Comparison of ENCODE assay signal across 22 cellular contexts in the genomic region with DNA sequence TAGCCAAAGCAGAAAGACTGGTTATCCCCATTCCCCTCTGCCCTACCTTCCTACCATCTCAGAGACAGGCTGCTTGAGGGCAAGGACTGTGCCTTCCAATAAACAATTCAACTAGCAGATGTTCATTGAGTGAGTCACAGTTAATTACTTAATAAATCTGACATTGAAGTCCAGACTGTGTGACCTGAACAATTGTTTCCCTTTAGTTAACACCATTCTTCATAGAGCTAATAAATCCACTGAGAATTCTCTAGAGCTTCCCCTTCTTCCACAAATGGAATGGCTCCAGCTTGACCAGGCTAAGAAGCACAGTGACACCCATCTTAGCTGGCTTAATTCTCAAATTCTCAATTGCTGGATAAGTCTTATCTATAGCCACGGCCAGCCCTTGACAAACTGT.
DNase-seq lines count a peak whose midpoint lies in the region; ATAC-seq and TF ChIP-seq lines count a peak whose summit lies in the region.
"Had no signal": no experiment of that assay in that cellular context is flagged by ENCODE, and none has a peak within 500 bp of the region (broad histone marks: within the 10 kb centered on the region; RNA-seq: fewer than 3 reads in every experiment).

No MANE protein-coding gene starts in this region.

- intact Hi-C loops in PC-9 (cut with micrococcal nuclease; ENCODE audit: unreplicated experiment), result no loop called here
- intact Hi-C loops in esophagus muscularis mucosa (cut with DNase I), result no loop called here
- intact Hi-C loops in right cardiac atrium (cut with DNase I), result loop anchor here in 1 of 4 donors (5.0 kb wide), 1 partner anchor 85 kb away; no protein-coding TSS in a partner anchor
- intact Hi-C loops in ovary (cut with DNase I), result no loop called here

- DNase-seq in PC-9, result peak; percentile 33 to 94
- no peak for DNase-seq in esophagus muscularis mucosa (ENCODE audit: extremely low spot score)
- no peak for DNase-seq in right cardiac atrium
- DNase-seq in ovary, result no peak
- DNase-seq in activated T-cell treated with anti-CD3 and anti-CD28 coated beads, Interleukin-2, amount 50 U/mL, for 48 hours, result no peak
- DNase-seq: CD8-positive, alpha-beta memory T cell; cerebellar nuclear complex; esophagus squamous epithelium; Kasumi-1; NCI-H1048; NCI-H2029 treated with DMSO at 0.1 percent for 48 hours; NCI-H446; Peyer's patch; stimulated activated CD4-positive, alpha-beta T cell treated with anti-CD3 and anti-CD28 coated beads, Interleukin-4, amount 100 ng/mL, for 1 hour; stimulated activated naive CD4-positive, alpha-beta T cell treated with Interleukin-2 at 50 U/mL for 16 hours; T-helper 17 cell had no signal

- no peak overlapping the region for H2AFZ ChIP-seq in PC-9

- peaks cover 38% of the 10 kb centered on the region for H3K4me1 ChIP-seq in PC-9 (replicated peaks; ENCODE audit: insufficient read depth)
- H3K4me1 ChIP-seq in esophagus muscularis mucosa, result peaks cover 12 to 28% (median 20%) of the 10 kb centered on the region in 4 donors
- peaks cover 4% of the 10 kb centered on the region for H3K4me1 ChIP-seq in right cardiac atrium (ENCODE audit: control insufficient read depth, insufficient read depth, low read length)
- H3K4me1 ChIP-seq in subcutaneous abdominal adipose tissue (ENCODE audit: control insufficient read depth in 5 of 5, insufficient read depth in 5 of 5, low read length in 5 of 5), result peaks cover 9 to 36% (median 25%) of the 10 kb centered on the region in 5 donors
- no peaks in the 10 kb centered on the region for H3K4me1 ChIP-seq in ovary (ENCODE audit: insufficient read depth)
- H3K4me1 ChIP-seq: esophagus squamous epithelium, Peyer's patch had no signal

- peak overlapping the region; percentile 83 for H3K27ac ChIP-seq in PC-9
- H3K27ac ChIP-seq in esophagus muscularis mucosa (replicated peaks in 1 of 4), result peak overlapping the region; percentile 60 to 70 (median 64)
- H3K27ac ChIP-seq in right cardiac atrium (ENCODE audit: low read length), result peak overlapping the region; percentile 90
- H3K27ac ChIP-seq in subcutaneous abdominal adipose tissue (ENCODE audit: low read depth, low read length), result peak overlapping the region; percentile 74
- H3K27ac ChIP-seq in ovary, result no peak overlapping the region
- H3K27ac ChIP-seq: VCaP had no signal

- CTCF ChIA-PET in PC-9 (lab: Charles Lee), result interaction anchor here (0.6 to 0.9 kb wide), 5 partner anchors 11 to 306 kb away, joined by 3 to 9 read pairs (median 3); no protein-coding TSS in a partner anchor

- H3K79me2 ChIP-seq in PC-9 (ENCODE audit: low read depth), result no peaks in the 10 kb centered on the region

- no peaks in the 10 kb centered on the region for H3K36me3 ChIP-seq in PC-9 (ENCODE audit: low read depth)
- no peaks in the 10 kb centered on the region for H3K36me3 ChIP-seq in esophagus muscularis mucosa
- no peaks in the 10 kb centered on the region for H3K36me3 ChIP-seq in subcutaneous abdominal adipose tissue (ENCODE audit: control insufficient read depth in 5 of 5, insufficient read depth in 5 of 5, low read length in 5 of 5)
- H3K36me3 ChIP-seq in ovary, result no peaks in the 10 kb centered on the region
- H3K36me3 ChIP-seq: esophagus squamous epithelium, Peyer's patch had no signal

- H3K27me3 ChIP-seq in PC-9 (ENCODE audit: insufficient read depth, low read depth) (no peaks in the 10 kb centered on the region), esophagus muscularis mucosa (no peaks in the 10 kb centered on the region), right cardiac atrium (ENCODE audit: control insufficient read depth, insufficient read depth) (no peaks in the 10 kb centered on the region), subcutaneous abdominal adipose tissue (ENCODE audit: control insufficient read depth in 5 of 5, insufficient read depth in 4 of 5, low read length in 5 of 5) (no peaks in the 10 kb centered on the region), ovary (no peaks in the 10 kb centered on the region)
- H3K27me3 ChIP-seq: esophagus squamous epithelium, Peyer's patch had no signal

- H3K4me2 ChIP-seq in PC-9, result peak overlapping the region; percentile 41

- no peak for TF ChIP-seq POLR2A in esophagus muscularis mucosa (IDR thresholded peaks at IDR 0.05; ENCODE audit: low read depth)
- TF ChIP-seq POLR2A in ovary (IDR thresholded peaks at IDR 0.05), result no peak

- H3K9me3 ChIP-seq in PC-9 (ENCODE audit: insufficient read depth, low read depth) (0 out of 2 replicates have a peak, but pooled peaks cover 3% of the 10 kb centered on the region), esophagus muscularis mucosa (no peaks in the 10 kb centered on the region), right cardiac atrium (ENCODE audit: control insufficient read depth, low read length) (no peaks in the 10 kb centered on the region), subcutaneous abdominal adipose tissue (ENCODE audit: control insufficient read depth in 5 of 5, low read length in 5 of 5) (no peaks in the 10 kb centered on the region), ovary (no peaks in the 10 kb centered on the region)
- H3K9me3 ChIP-seq: esophagus squamous epithelium, Peyer's patch had no signal

- TF ChIP-seq EP300 in esophagus muscularis mucosa (IDR thresholded peaks at IDR 0.05), result no peak
- TF ChIP-seq EP300 in ovary (IDR thresholded peaks at IDR 0.05), result no peak

- H4K20me1 ChIP-seq in PC-9 (ENCODE audit: insufficient read depth), result no peaks in the 10 kb centered on the region

- no peak for TF ChIP-seq CTCF in PC-9 (conservative IDR thresholded peaks at IDR 0.05)
- no peak for TF ChIP-seq CTCF in esophagus muscularis mucosa (IDR thresholded peaks at IDR 0.05)
- TF ChIP-seq CTCF in ovary (IDR thresholded peaks at IDR 0.05), result no peak

- H3K9ac ChIP-seq in subcutaneous abdominal adipose tissue (ENCODE audit: low read length in 5 of 5), result no peak overlapping the region

- BruUV-seq in PC-9 (replicated peaks; lab: Mats Ljungman, UMichigan), result no TSS peak

- POLR2A ChIA-PET in PC-9 (lab: Charles Lee; ENCODE audit: unreplicated experiment), result no interaction called here

- H3K9me2 ChIP-seq in PC-9 (ENCODE audit: insufficient read depth), result no peaks in the 10 kb centered on the region

- H3K4me3 ChIP-seq in PC-9 (no peak overlapping the region), esophagus muscularis mucosa (no peak overlapping the region), right cardiac atrium (ENCODE audit: low read length) (no peak overlapping the region), subcutaneous abdominal adipose tissue (ENCODE audit: low read depth in 1 of 5, low read length in 5 of 5) (no peak overlapping the region), ovary (no peak overlapping the region)
- H3K4me3 ChIP-seq: esophagus squamous epithelium, GM12878, Peyer's patch had no signal

- peaks cover 26% of the 10 kb centered on the region for H3F3A ChIP-seq in PC-9 (ENCODE audit: insufficient read depth, low read depth)

- WGBS in esophagus muscularis mucosa, result 29% methylated on average over 1 of the region's 1 CpG
- 21% methylated on average over 1 of the region's 1 CpG for WGBS in right cardiac atrium
- WGBS in ovary, 3 donors, result 12% methylated on average over 1 of the region's 1 CpG

- ATAC-seq in right cardiac atrium, result peak; percentile 24 to 67
- ATAC-seq in HG03108 (IDR thresholded peaks at IDR 0.05; ENCODE audit: unreplicated experiment), result no peak
- ATAC-seq: activated T-helper 17 cell treated with anti-CD3 and anti-CD28 coated beads, Interleukin-2, amount 50 U/mL, for 72 hours; GM12878; left lobe of liver; T-helper 17 cell had no signal

Comparison
In these comparisons a context has a peak if more than half of its experiments do, and no peak if none do; other contexts are left out.
1. DNase-seq: peak in PC-9 (2 of 2); none in esophagus muscularis mucosa (single experiment), right cardiac atrium (0 of 3), ovary (0 of 5) and activated T-cell treated with anti-CD3 and anti-CD28 coated beads, Interleukin-2, amount 50 U/mL, for 48 hours (0 of 2).
2. H3K27ac ChIP-seq: peak in PC-9 (single experiment), esophagus muscularis mucosa (4 of 4), right cardiac atrium (single experiment) and subcutaneous abdominal adipose tissue (single experiment); none in ovary (0 of 2).